Comparison of ENCODE assay signal across 8 cellular contexts in genomic region chr1:11273595-11274234, GRCh38. TPM values are rescaled to one million over a fixed set of nuclear protein-coding genes. Genes with fewer than 3 reads are reported as not detected.
DNase-seq lines count a peak whose midpoint lies in the region; ATAC-seq and TF ChIP-seq lines count a peak whose summit lies in the region.

No MANE protein-coding gene starts in this region.

- peaks cover 26% of the 10 kb centered on the region for H3K4me1 ChIP-seq in mucosa of descending colon (ENCODE audit: low read depth)

- H3K4me3 ChIP-seq in choroid plexus epithelial cell (ENCODE audit: low read depth, low read length) (peak overlapping the region; percentile 95), mucosa of descending colon (peak overlapping the region; percentile 50)

- TF ChIP-seq CTCF in CD14-positive monocyte (IDR thresholded peaks at IDR 0.05) (no peak), choroid plexus epithelial cell (conservative IDR thresholded peaks at IDR 0.05; ENCODE audit: low read depth, low read length) (no peak), mucosa of descending colon (IDR thresholded peaks at IDR 0.05) (no peak)

- intact Hi-C loops in CD14-positive monocyte (cut with micrococcal nuclease) (loop anchor here (5.0 to 10.0 kb wide), 2 partner anchors 261 to 631 kb away; partner anchors contain the start of gene TARDBP (in 1 of the 2)), mucosa of descending colon (cut with DNase I, micrococcal nuclease) (no loop called here)

- DNase-seq in CD14-positive monocyte (ENCODE audit: low spot score) (no peak), NCI-H69 (lab: John Stamatoyannopoulos, UW) (peak; percentile 21), choroid plexus epithelial cell (ENCODE audit: low read depth) (no peak), mucosa of descending colon (no peak), H4 (ENCODE audit: low spot score) (no peak), EL (no peak)
- DNase-seq in activated CD4-positive, alpha-beta T cell treated with anti-CD3 and anti-CD28 coated beads for 1 hour = no peak

- no peaks in the 10 kb centered on the region for H3K9me3 ChIP-seq in mucosa of descending colon

- peak overlapping the region; percentile 82 to 87 for H3K4me3 Mint-ChIP-seq in CD14-positive monocyte

- ATAC-seq in GM21447 (IDR thresholded peaks at IDR 0.05; ENCODE audit: unreplicated experiment) = peak; percentile 35
- ATAC-seq in mucosa of descending colon = peak; percentile 49

- H3K27me3 Mint-ChIP-seq in CD14-positive monocyte (ENCODE audit: low read depth in 3 of 3) = peaks cover 0 to 4% (median 0%) of the 10 kb centered on the region in 3 donors

- no peaks in the 10 kb centered on the region for H3K9me3 Mint-ChIP-seq in CD14-positive monocyte

- H3K4me1 Mint-ChIP-seq in CD14-positive monocyte = peaks cover 27% of the 10 kb centered on the region

- H3K36me3 ChIP-seq in mucosa of descending colon (ENCODE audit: low read depth) = no peaks in the 10 kb centered on the region

- H3K36me3 Mint-ChIP-seq in CD14-positive monocyte = peaks cover 22 to 24% of the 10 kb centered on the region in 2 donors

- peak overlapping the region; percentile 79 to 94 (median 87) for H3K27ac Mint-ChIP-seq in CD14-positive monocyte

RNA-seq across cellular contexts. Expression of gene UBIAD1, which starts 0.7 kb away (rescaled TPM):
- polyA plus RNA-seq in CD14-positive monocyte = 10 to 100 TPM in 1 of 2 donors, 1 to 10 TPM in 1; 9.8 to 10.5 TPM
- total RNA-seq in mucosa of descending colon = 10 to 100 TPM in 2 of 3 donors, 1 to 10 TPM in 1; 8.9 to 14.9 (median 12.6) TPM
- 9.9 and 12.8 TPM in 2 replicates for total RNA-seq in H4 (2014; rRNA removed; shearing (Covaris generic))

RNA-seq across cellular contexts. Expression of gene MTOR, which starts 11.4 kb away (rescaled TPM):
- polyA plus RNA-seq in CD14-positive monocyte = 1 to 10 TPM; 2.0 to 3.3 TPM
- 10 to 100 TPM; 37.9 to 50.5 (median 42.5) TPM for total RNA-seq in mucosa of descending colon
- 28.2 and 34.6 TPM in 2 replicates for total RNA-seq in H4 (2014; rRNA removed; shearing (Covaris generic))

Comparison
In these comparisons a context has a peak if more than half of its experiments do, and no peak if none do; other contexts are left out.
1. intact Hi-C loops: an anchor here in CD14-positive monocyte (5.0 to 10.0 kb wide); none called in mucosa of descending colon.